Comparison of ENCODE assay signal across 13 cellular contexts in genomic region chr9:123069010-123069481, GRCh38. TPM values are rescaled to one million over a fixed set of nuclear protein-coding genes. Genes with fewer than 3 reads are reported as not detected.
DNase-seq lines count a peak whose midpoint lies in the region; TF ChIP-seq lines count a peak whose summit lies in the region.
"Had no signal": no experiment of that assay in that cellular context is flagged by ENCODE, and none has a peak within 500 bp of the region (broad histone marks: within the 10 kb centered on the region; RNA-seq: fewer than 3 reads in every experiment).

No MANE protein-coding gene starts in this region.

- H3K4me3 ChIP-seq in mammary epithelial cell (replicated peaks in 1 of 3; ENCODE audit: insufficient read depth in 1 of 3, low read depth in 2 of 3, low read length in 3 of 3) (no peak overlapping the region), ascending aorta (no peak overlapping the region), hepatocyte (no peak overlapping the region), uterus (no peak overlapping the region), colonic mucosa (no peak overlapping the region)
- H3K4me3 ChIP-seq: right atrium auricular region, tibial nerve had no signal

- 95% methylated on average over 3 of the region's 3 CpGs for WGBS in mammary epithelial cell (ENCODE audit: low coverage, missing lambda C conversion rate)
- 62% methylated on average over 3 of the region's 3 CpGs for WGBS in hepatocyte (ENCODE audit: low lambda C conversion rate, missing lambda C conversion rate)

- intact Hi-C loops in MCF 10A (cut with micrococcal nuclease): no loop called here
- intact Hi-C loops in mammary epithelial cell (cut with micrococcal nuclease): no loop called here
- intact Hi-C loops in ascending aorta (cut with DNase I): no loop called here
- intact Hi-C loops in uterus (cut with DNase I; ENCODE audit: low total_unique reads): no loop called here
- intact Hi-C loops in colonic mucosa (cut with DNase I): no loop called here
- intact Hi-C loops in activated naive CD4-positive, alpha-beta T cell treated with anti-CD3 and anti-CD28 coated beads for 36 hours (cut with micrococcal nuclease): no loop called here

- no peak overlapping the region for H3K4me2 ChIP-seq in mammary epithelial cell (ENCODE audit: insufficient read depth, low read depth, low read length)
- no peak overlapping the region for H3K4me2 ChIP-seq in hepatocyte

- POLR2A ChIA-PET in MCF 10A (lab: Yijun Ruan, JAX): no interaction called here

- H3K4me1 ChIP-seq in mammary epithelial cell (ENCODE audit: insufficient read depth, low read length) (no peaks in the 10 kb centered on the region), ascending aorta (peaks cover 8 to 17% of the 10 kb centered on the region in 2 donors), hepatocyte (ENCODE audit: insufficient read depth) (no peaks in the 10 kb centered on the region), uterus (peaks cover 0 to 5% of the 10 kb centered on the region in 2 donors), colonic mucosa (no peaks in the 10 kb centered on the region)

- H4K20me1 ChIP-seq in mammary epithelial cell (ENCODE audit: insufficient read depth, low read length) (no peaks in the 10 kb centered on the region), hepatocyte (ENCODE audit: insufficient read depth, poor library complexity, severe bottlenecking) (no peaks in the 10 kb centered on the region)

- H3K27ac ChIP-seq in mammary epithelial cell (ENCODE audit: insufficient read depth, low read depth, low read length): no peak overlapping the region
- peak overlapping the region; percentile 67 to 71 for H3K27ac ChIP-seq in ascending aorta
- H3K27ac ChIP-seq in hepatocyte: peak overlapping the region; percentile 29
- peak overlapping the region; percentile 13 to 45 for H3K27ac ChIP-seq in uterus
- H3K27ac ChIP-seq in colonic mucosa: no peak overlapping the region
- H3K27ac ChIP-seq: right atrium auricular region had no signal

- H3K27me3 Mint-ChIP-seq in MCF 10A (ENCODE audit: insufficient read depth, unreplicated experiment): no peaks in the 10 kb centered on the region
- H3K27me3 Mint-ChIP-seq in activated naive CD4-positive, alpha-beta T cell treated with anti-CD3 and anti-CD28 coated beads for 36 hours (ENCODE audit: low read depth): no peaks in the 10 kb centered on the region
- H3K27me3 Mint-ChIP-seq: activated naive CD8-positive, alpha-beta T cell treated with anti-CD3 and anti-CD28 coated beads, Interleukin-2, amount 10 ng/mL, durations not matched to agents 7 days and 5 days had no signal

- H3K4me1 Mint-ChIP-seq in MCF 10A (ENCODE audit: insufficient read depth, unreplicated experiment): peaks cover 26% of the 10 kb centered on the region
- peaks cover 4% of the 10 kb centered on the region for H3K4me1 Mint-ChIP-seq in activated naive CD4-positive, alpha-beta T cell treated with anti-CD3 and anti-CD28 coated beads for 36 hours (ENCODE audit: low read depth)
- H3K4me1 Mint-ChIP-seq: activated naive CD8-positive, alpha-beta T cell treated with anti-CD3 and anti-CD28 coated beads, Interleukin-2, amount 10 ng/mL, durations not matched to agents 7 days and 5 days had no signal

- CTCF ChIA-PET in MCF 10A (lab: Yijun Ruan, JAX) (interaction anchor here (5.0 kb wide), 1 partner anchor 13 kb away, joined by 28 read pairs; no protein-coding TSS in a partner anchor), mammary epithelial cell (lab: Charles Lee; ENCODE audit: low non-redundant PET) (no interaction called here)
- CTCF ChIA-PET in activated naive CD4-positive, alpha-beta T cell treated with anti-CD3 and anti-CD28 coated beads for 36 hours (lab: Charles Lee): interaction anchor here (1.2 kb wide), 1 partner anchor 12 kb away, joined by 3 read pairs; no protein-coding TSS in a partner anchor

- no peaks in the 10 kb centered on the region for H3K9me2 ChIP-seq in hepatocyte (replicated peaks; ENCODE audit: insufficient read depth)

- H3K79me2 ChIP-seq in mammary epithelial cell (ENCODE audit: insufficient read depth, low read length) (no peaks in the 10 kb centered on the region), hepatocyte (no peaks in the 10 kb centered on the region)

- peaks cover 61% of the 10 kb centered on the region for H3K36me3 Mint-ChIP-seq in MCF 10A (ENCODE audit: insufficient read depth, unreplicated experiment)
- H3K36me3 Mint-ChIP-seq in activated naive CD4-positive, alpha-beta T cell treated with anti-CD3 and anti-CD28 coated beads for 36 hours (ENCODE audit: low read depth): peaks cover 15% of the 10 kb centered on the region

- no peak overlapping the region for H3K4me3 Mint-ChIP-seq in MCF 10A (ENCODE audit: unreplicated experiment)
- no peak overlapping the region for H3K4me3 Mint-ChIP-seq in activated naive CD4-positive, alpha-beta T cell treated with anti-CD3 and anti-CD28 coated beads for 36 hours
- H3K4me3 Mint-ChIP-seq: activated naive CD8-positive, alpha-beta T cell treated with anti-CD3 and anti-CD28 coated beads, Interleukin-2, amount 10 ng/mL, durations not matched to agents 7 days and 5 days had no signal

- BruUV-seq in MCF 10A (replicated peaks; lab: Mats Ljungman, UMichigan) (no TSS peak), mammary epithelial cell (replicated peaks; lab: Mats Ljungman, UMichigan) (no TSS peak)

- H3K27ac Mint-ChIP-seq in MCF 10A (ENCODE audit: low read depth, unreplicated experiment): peak overlapping the region; percentile 81
- no peak overlapping the region for H3K27ac Mint-ChIP-seq in activated naive CD4-positive, alpha-beta T cell treated with anti-CD3 and anti-CD28 coated beads for 36 hours
- H3K27ac Mint-ChIP-seq: activated naive CD8-positive, alpha-beta T cell treated with anti-CD3 and anti-CD28 coated beads, Interleukin-2, amount 10 ng/mL, durations not matched to agents 7 days and 5 days had no signal

- no peaks in the 10 kb centered on the region for H3K9me3 ChIP-seq in mammary epithelial cell (replicated peaks; ENCODE audit: insufficient read depth, low read length)
- no peaks in the 10 kb centered on the region for H3K9me3 ChIP-seq in ascending aorta
- H3K9me3 ChIP-seq in hepatocyte (ENCODE audit: low read depth): no peaks in the 10 kb centered on the region
- no peaks in the 10 kb centered on the region for H3K9me3 ChIP-seq in uterus
- H3K9me3 ChIP-seq in colonic mucosa: no peaks in the 10 kb centered on the region
- H3K9me3 ChIP-seq: right atrium auricular region, tibial nerve had no signal

- DNase-seq in MCF 10A (ENCODE audit: unreplicated experiment) (peak; percentile 52), mammary epithelial cell (no peak), ascending aorta (ENCODE audit: low spot score in 2 of 2) (no peak), hepatocyte (ENCODE audit: low spot score) (peak; percentile 34), uterus (no peak), colonic mucosa (no peak), NCI-H1105 treated with DMSO at 0.1 percent for 48 hours (lab: John Stamatoyannopoulos, UW) (no peak)
- no peak for DNase-seq in activated naive CD4-positive, alpha-beta T cell treated with anti-CD3 and anti-CD28 coated beads for 36 hours
- DNase-seq: activated naive CD8-positive, alpha-beta T cell treated with anti-CD3 and anti-CD28 coated beads, Interleukin-2, amount 10 ng/mL, durations not matched to agents 7 days and 5 days; DMS79 treated with DMSO at 0.1 percent for 48 hours; T1000 had no signal

- H3K36me3 ChIP-seq in mammary epithelial cell (ENCODE audit: insufficient read depth, low read length) (peaks cover 16% of the 10 kb centered on the region), ascending aorta (peaks cover 10 to 34% of the 10 kb centered on the region in 2 donors), hepatocyte (replicated peaks; ENCODE audit: insufficient read depth, low read depth) (no peaks in the 10 kb centered on the region), uterus (no peaks in the 10 kb centered on the region), colonic mucosa (peaks cover 14% of the 10 kb centered on the region)

- dilution Hi-C loops in mammary epithelial cell (cut with HindIII; ENCODE audit: low sequenced_read_pairs): no loop called here

- no peaks in the 10 kb centered on the region for H3K27me3 ChIP-seq in mammary epithelial cell (ENCODE audit: insufficient read depth, low read length)
- no peaks in the 10 kb centered on the region for H3K27me3 ChIP-seq in ascending aorta
- H3K27me3 ChIP-seq in hepatocyte: no peaks in the 10 kb centered on the region
- no peaks in the 10 kb centered on the region for H3K27me3 ChIP-seq in uterus
- no peaks in the 10 kb centered on the region for H3K27me3 ChIP-seq in colonic mucosa
- H3K27me3 ChIP-seq: right atrium auricular region, tibial nerve had no signal

- no peak for TF ChIP-seq CTCF in MCF 10A (IDR thresholded peaks at IDR 0.05; ENCODE audit: unreplicated experiment)
- TF ChIP-seq CTCF in mammary epithelial cell (conservative IDR thresholded peaks at IDR 0.05 in 1 of 2, IDR thresholded peaks at IDR 0.05 in 1 of 2; ENCODE audit: extremely low read depth in 1 of 2, insufficient read depth in 1 of 2, low read depth in 1 of 2, low read length in 2 of 2): no peak
- TF ChIP-seq CTCF in ascending aorta (IDR thresholded peaks at IDR 0.05): no peak
- TF ChIP-seq CTCF in hepatocyte (IDR thresholded peaks at IDR 0.05; ENCODE audit: poor library complexity): no peak
- no peak for TF ChIP-seq CTCF in uterus (IDR thresholded peaks at IDR 0.05)
- TF ChIP-seq CTCF in colonic mucosa (IDR thresholded peaks at IDR 0.05): no peak

- in situ Hi-C loops in mammary epithelial cell (cut with MboI; ENCODE audit: low sequenced_read_pairs in 2 of 2): no loop called here

- peaks cover 2% of the 10 kb centered on the region for H3K9me3 Mint-ChIP-seq in MCF 10A (ENCODE audit: unreplicated experiment)
- H3K9me3 Mint-ChIP-seq in activated naive CD4-positive, alpha-beta T cell treated with anti-CD3 and anti-CD28 coated beads for 36 hours: no peaks in the 10 kb centered on the region
- H3K9me3 Mint-ChIP-seq: activated naive CD8-positive, alpha-beta T cell treated with anti-CD3 and anti-CD28 coated beads, Interleukin-2, amount 10 ng/mL, durations not matched to agents 7 days and 5 days had no signal

- H2AFZ ChIP-seq in mammary epithelial cell (ENCODE audit: low read depth, low read length) (no peak overlapping the region), hepatocyte (no peak overlapping the region)

- no peak overlapping the region for H3K9ac ChIP-seq in mammary epithelial cell (ENCODE audit: insufficient read depth, low read length)
- H3K9ac ChIP-seq in colonic mucosa (ENCODE audit: low read depth in 2 of 2, low read length in 2 of 2): no peak overlapping the region

- TF ChIP-seq POLR2A in uterus (IDR thresholded peaks at IDR 0.05): no peak

RNA-seq across cellular contexts. Expression of gene GPR21, which starts 35.6 kb away (rescaled TPM):
- 0.37 TPM in 1 of 2 replicates, not detected in the other for total RNA-seq in MCF 10A (2022)
- total RNA-seq in mammary epithelial cell: 1 to 10 TPM; 1.2 to 1.5 TPM
- polyA plus RNA-seq in mammary epithelial cell: not detected
- polyA minus RNA-seq in mammary epithelial cell: not detected
- 5.7 TPM for total RNA-seq in ascending aorta
- 0.50 and 2.2 TPM in 2 replicates for total RNA-seq in hepatocyte
- polyA plus RNA-seq in hepatocyte: 0.75 TPM in 1 of 2 replicates, not detected in the other
- 1 to 10 TPM in 3 of 4 donors, not detected in 1; 1.5 to 7.2 (median 4.3) TPM for total RNA-seq in uterus
- 1 to 10 TPM in 1 of 2 donors, under 1 TPM in 1; 0.35 to 1.2 TPM for total RNA-seq in colonic mucosa
- under 1 TPM; 0.32 to 0.50 TPM for total RNA-seq in activated naive CD4-positive, alpha-beta T cell treated with anti-CD3 and anti-CD28 coated beads for 36 hours

Comparison
In these comparisons a context has a peak if more than half of its experiments do, and no peak if none do; other contexts are left out.
1. DNase-seq: peak in MCF 10A (single experiment) and hepatocyte (single experiment); none in mammary epithelial cell (single experiment), ascending aorta (0 of 2), uterus (0 of 2), colonic mucosa (single experiment), NCI-H1105 treated with DMSO at 0.1 percent for 48 hours (single experiment) and activated naive CD4-positive, alpha-beta T cell treated with anti-CD3 and anti-CD28 coated beads for 36 hours (single experiment).
2. H3K27ac ChIP-seq: peak in ascending aorta (2 of 2), hepatocyte (single experiment) and uterus (2 of 2); none in mammary epithelial cell (single experiment) and colonic mucosa (single experiment).